17 cellular contexts compared by ENCODE assay signal in the genomic region with DNA sequence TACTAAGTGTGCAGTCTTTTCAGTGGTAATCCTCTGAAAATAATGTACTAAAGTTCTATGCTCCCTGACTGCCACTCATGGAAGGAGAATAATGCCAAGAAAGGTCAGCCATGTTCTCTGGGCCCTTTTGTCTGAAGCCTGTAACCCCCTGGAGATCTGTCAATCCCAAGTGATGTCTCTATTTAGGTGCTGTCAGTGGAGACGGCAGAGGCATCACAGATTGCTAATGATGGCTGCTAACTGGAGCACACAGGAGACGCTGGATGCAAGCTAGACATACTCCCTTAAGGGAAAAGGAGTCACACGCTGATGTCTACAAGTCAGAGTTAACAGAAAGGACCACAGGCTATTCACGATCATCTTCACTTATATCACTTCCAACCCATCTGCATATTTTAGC.
A peak's percentile ranks its signal among the peaks of the same experiment; 100 is the strongest.
DNase-seq lines count a peak whose midpoint lies in the region; ATAC-seq and TF ChIP-seq lines count a peak whose summit lies in the region.
"Had no signal": no experiment of that assay in that cellular context is flagged by ENCODE, and none has a peak within 500 bp of the region (broad histone marks: within the 10 kb centered on the region; RNA-seq: fewer than 3 reads in every experiment).

No MANE protein-coding gene starts in this region.

- no peak overlapping the region for H3K4me2 ChIP-seq in neuronal stem cell (ENCODE audit: insufficient read depth, low read length, poor library complexity, severe bottlenecking)
- H3K4me2 ChIP-seq: BLaER1, GM23338 had no signal

- no peak for ATAC-seq in GM18517 (IDR thresholded peaks at IDR 0.05; ENCODE audit: unreplicated experiment)
- ATAC-seq: GM23338, HepG2 had no signal

- H3K27ac Mint-ChIP-seq in glutamatergic neuron (ENCODE audit: unreplicated experiment): peak overlapping the region; percentile 30
- H3K27ac Mint-ChIP-seq in activated naive CD8-positive, alpha-beta T cell treated with anti-CD3 and anti-CD28 coated beads for 36 hours: no peak overlapping the region
- H3K27ac Mint-ChIP-seq: CD8-positive, alpha-beta memory T cell; GM23338 had no signal

- no peak overlapping the region for H3K18ac ChIP-seq in neuronal stem cell (ENCODE audit: low read length)

- DNase-seq in ELF-1 (ENCODE audit: low read depth, low spot score): peak; percentile 4
- DNase-seq in SK-N-DZ (ENCODE audit: low spot score): peak; percentile 5
- no peak for DNase-seq in glutamatergic neuron
- no peak for DNase-seq in neuronal stem cell (ENCODE audit: low spot score)
- no peak for DNase-seq in NK-92 treated with Interleukin-12 subunit alpha and Interleukin-12 subunit beta, amount 100 ng/mL, for 24 hours (lab: John Stamatoyannopoulos, UW)
- no peak for DNase-seq in activated naive CD8-positive, alpha-beta T cell treated with anti-CD3 and anti-CD28 coated beads for 36 hours
- DNase-seq: 8988T; AML-193; Caco-2; CD8-positive, alpha-beta memory T cell; DND-41; GF-D8; H7 had no signal

- H3K4me3 ChIP-seq in neuronal stem cell (ENCODE audit: low read length in 2 of 2): no peak overlapping the region
- H3K4me3 ChIP-seq: BLaER1, GM23338 had no signal

- no peak overlapping the region for H3K4ac ChIP-seq in neuronal stem cell (ENCODE audit: low read length)

- H3K27me3 Mint-ChIP-seq in glutamatergic neuron (ENCODE audit: unreplicated experiment): no peaks in the 10 kb centered on the region
- no peaks in the 10 kb centered on the region for H3K27me3 Mint-ChIP-seq in activated naive CD8-positive, alpha-beta T cell treated with anti-CD3 and anti-CD28 coated beads for 36 hours
- H3K27me3 Mint-ChIP-seq: CD8-positive, alpha-beta memory T cell had no signal

- no peak overlapping the region for H2BK5ac ChIP-seq in neuronal stem cell (ENCODE audit: low read length)

- H4K91ac ChIP-seq in neuronal stem cell (ENCODE audit: low read depth, low read length, poor library complexity): no peak overlapping the region

- H3K79me1 ChIP-seq in neuronal stem cell (ENCODE audit: low read depth, low read length): no peaks in the 10 kb centered on the region

- no CpG with 5 or more reads among the region's 4 CpGs for WGBS in neuronal stem cell (ENCODE audit: extremely low coverage in 2 of 2, insufficient read length in 2 of 2, insufficient replicate concordance in 1 of 2), 2 donors

- H3K9me3 Mint-ChIP-seq in glutamatergic neuron (ENCODE audit: unreplicated experiment): peaks cover 1% of the 10 kb centered on the region
- H3K9me3 Mint-ChIP-seq in activated naive CD8-positive, alpha-beta T cell treated with anti-CD3 and anti-CD28 coated beads for 36 hours: peaks cover 3% of the 10 kb centered on the region

- H2AK5ac ChIP-seq in neuronal stem cell (ENCODE audit: low read depth, low read length): no peak overlapping the region

- no peak overlapping the region for H4K8ac ChIP-seq in neuronal stem cell (ENCODE audit: low read depth, low read length)

- H3K36me3 ChIP-seq in neuronal stem cell (replicated peaks in 1 of 2; ENCODE audit: control insufficient read depth in 2 of 2, insufficient read depth in 2 of 2, low read length in 2 of 2): no peaks in the 10 kb centered on the region

- no peak overlapping the region for H2BK15ac ChIP-seq in neuronal stem cell (ENCODE audit: low read length)

- H3K27ac ChIP-seq in neuronal stem cell (replicated peaks; ENCODE audit: low read length): peak overlapping the region; percentile 57
- H3K27ac ChIP-seq: BLaER1 had no signal

- no peak overlapping the region for H3K9ac ChIP-seq in neuronal stem cell (ENCODE audit: low read depth, low read length, poor library complexity)
- H3K9ac ChIP-seq: BLaER1 had no signal

- no peaks in the 10 kb centered on the region for H3K36me3 Mint-ChIP-seq in glutamatergic neuron (ENCODE audit: unreplicated experiment)
- peaks cover 9% of the 10 kb centered on the region for H3K36me3 Mint-ChIP-seq in activated naive CD8-positive, alpha-beta T cell treated with anti-CD3 and anti-CD28 coated beads for 36 hours

- no peak overlapping the region for H2AFZ ChIP-seq in neuronal stem cell (ENCODE audit: low read length)
- H2AFZ ChIP-seq: GM23338 had no signal

- no peak overlapping the region for H2BK120ac ChIP-seq in neuronal stem cell (ENCODE audit: low read depth, low read length)

- H3K23ac ChIP-seq in neuronal stem cell (ENCODE audit: low read depth, low read length, poor library complexity): no peak overlapping the region

- H3K9me3 ChIP-seq in neuronal stem cell (replicated peaks in 1 of 2; ENCODE audit: control insufficient read depth in 2 of 2, insufficient read depth in 1 of 2, low read depth in 1 of 2, low read length in 2 of 2): peaks cover 0 to 31% of the 10 kb centered on the region in 2 donors
- H3K9me3 ChIP-seq: Caco-2 had no signal

- no peak for TF ChIP-seq CTCF in glutamatergic neuron (IDR thresholded peaks at IDR 0.05; ENCODE audit: partially characterized antibody, unreplicated experiment)

- peaks cover 13% of the 10 kb centered on the region for H3K4me1 Mint-ChIP-seq in glutamatergic neuron (ENCODE audit: low read depth, unreplicated experiment)
- H3K4me1 Mint-ChIP-seq in activated naive CD8-positive, alpha-beta T cell treated with anti-CD3 and anti-CD28 coated beads for 36 hours: no peaks in the 10 kb centered on the region
- H3K4me1 Mint-ChIP-seq: CD8-positive, alpha-beta memory T cell; GM23338 had no signal

- peaks cover 13 to 15% of the 10 kb centered on the region in 2 donors for H3K4me1 ChIP-seq in neuronal stem cell (ENCODE audit: control insufficient read depth in 2 of 2, insufficient read depth in 1 of 2, low read depth in 1 of 2, low read length in 2 of 2)
- H3K4me1 ChIP-seq: BLaER1, Caco-2 had no signal

- H3K27me3 ChIP-seq in neuronal stem cell (ENCODE audit: control insufficient read depth in 3 of 3, insufficient read depth in 3 of 3, low read depth in 1 of 3, low read length in 3 of 3): peaks cover 0 to 71% (median 0%) of the 10 kb centered on the region in 3 experiments
- H3K27me3 ChIP-seq: BLaER1 had no signal

- no peak overlapping the region for H3K4me3 Mint-ChIP-seq in glutamatergic neuron (ENCODE audit: unreplicated experiment)
- H3K4me3 Mint-ChIP-seq in activated naive CD8-positive, alpha-beta T cell treated with anti-CD3 and anti-CD28 coated beads for 36 hours: no peak overlapping the region
- H3K4me3 Mint-ChIP-seq: CD8-positive, alpha-beta memory T cell; GM23338 had no signal

- H2BK12ac ChIP-seq in neuronal stem cell (ENCODE audit: low read length): no peak overlapping the region

- H3K14ac ChIP-seq in neuronal stem cell (ENCODE audit: low read length): no peak overlapping the region

Comparison
In these comparisons a context has a peak if more than half of its experiments do, and no peak if none do; other contexts are left out.
1. DNase-seq: peak in ELF-1 (single experiment) and SK-N-DZ (single experiment); none in glutamatergic neuron (single experiment), neuronal stem cell (single experiment), NK-92 treated with Interleukin-12 subunit alpha and Interleukin-12 subunit beta, amount 100 ng/mL, for 24 hours (single experiment) and activated naive CD8-positive, alpha-beta T cell treated with anti-CD3 and anti-CD28 coated beads for 36 hours (single experiment).